In the genomic region with DNA sequence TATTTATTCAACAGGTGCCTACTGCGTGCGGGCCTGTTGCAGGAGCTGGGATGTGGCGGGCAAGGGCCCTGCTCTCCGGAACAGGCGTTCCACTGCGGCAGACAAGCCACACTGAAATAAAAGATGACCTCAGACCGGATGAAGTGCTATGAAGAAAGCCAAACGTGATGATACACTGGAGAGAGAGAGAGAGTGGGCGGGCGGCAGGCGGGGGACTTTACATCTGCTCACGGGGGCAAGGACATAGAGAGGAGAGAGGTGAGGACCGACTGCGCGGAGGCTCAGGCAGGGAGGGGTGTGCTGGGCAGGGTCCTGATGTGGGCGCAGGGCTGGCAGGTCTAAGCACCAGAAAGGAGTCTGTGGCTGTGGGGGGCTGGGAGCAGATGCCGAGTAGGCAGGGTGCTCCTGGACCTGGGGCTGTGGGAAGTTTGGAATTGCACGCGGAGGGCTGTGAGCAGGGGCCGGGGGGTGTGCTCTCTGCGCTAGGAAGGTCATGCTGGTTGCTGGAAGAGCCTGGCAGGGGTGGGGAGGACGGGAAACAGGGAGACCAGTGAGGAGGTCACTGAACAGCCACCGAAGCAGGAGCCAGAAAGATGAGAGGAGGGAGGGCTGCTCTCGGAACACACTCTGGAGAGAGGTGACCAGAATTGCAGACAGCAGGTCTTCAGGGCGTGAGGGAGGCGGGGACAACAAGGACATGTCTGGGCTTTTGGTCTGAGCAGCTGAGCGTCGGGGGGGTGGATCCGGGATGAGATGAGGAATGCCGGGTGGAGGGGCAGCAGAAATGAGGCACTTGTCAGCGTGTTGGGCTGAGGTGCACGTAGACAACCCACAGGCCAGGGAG, we compare ENCODE assay signal across 8 cellular contexts. TPM values are rescaled to one million over a fixed set of nuclear protein-coding genes. Genes with fewer than 3 reads are reported as not detected.
DNase-seq lines count a peak whose midpoint lies in the region; ATAC-seq and TF ChIP-seq lines count a peak whose summit lies in the region.

No MANE protein-coding gene starts in this region.

- H3K27ac Mint-ChIP-seq in CD4-positive, CD25-positive, alpha-beta regulatory T cell, result peak overlapping the region in 2 of 3 donors; percentile 34 to 44
- H3K27ac Mint-ChIP-seq in nephron, result peak overlapping the region; percentile 70 to 90 (median 87)

- H3K27me3 ChIP-seq in CD4-positive, CD25-positive, alpha-beta regulatory T cell (ENCODE audit: control insufficient read depth, insufficient read depth, low read length), result no peaks in the 10 kb centered on the region
- H3K27me3 ChIP-seq in NT2/D1 (ENCODE audit: insufficient read depth, insufficient read length), result no peaks in the 10 kb centered on the region

- no peak for ATAC-seq in CD4-positive, CD25-positive, alpha-beta regulatory T cell (ENCODE audit: low read depth in 2 of 2)
- ATAC-seq in GM21367 (IDR thresholded peaks at IDR 0.05; ENCODE audit: unreplicated experiment) (no peak), HG03520 (IDR thresholded peaks at IDR 0.05; ENCODE audit: unreplicated experiment) (no peak)

- no peaks in the 10 kb centered on the region for H3K36me3 Mint-ChIP-seq in CD4-positive, CD25-positive, alpha-beta regulatory T cell
- H3K36me3 Mint-ChIP-seq in nephron (ENCODE audit: low read depth), result no peaks in the 10 kb centered on the region

- no peak for TF ChIP-seq CTCF in epithelial cell of esophagus (IDR thresholded peaks at IDR 0.05; ENCODE audit: insufficient read depth, low read depth, low read length, missing control alignments)
- TF ChIP-seq CTCF in nephron (IDR thresholded peaks at IDR 0.05; ENCODE audit: unreplicated experiment in 3 of 3), result no peak

- H3K4me1 Mint-ChIP-seq in CD4-positive, CD25-positive, alpha-beta regulatory T cell, result peaks cover 0 to under 1% (median 0%) of the 10 kb centered on the region in 4 donors
- H3K4me1 Mint-ChIP-seq in nephron, result peaks cover 63% of the 10 kb centered on the region

- no peak overlapping the region for H3K27ac ChIP-seq in CD4-positive, CD25-positive, alpha-beta regulatory T cell (ENCODE audit: insufficient read depth, low read length, poor library complexity, severe bottlenecking)

- no peaks in the 10 kb centered on the region for H3K36me3 ChIP-seq in CD4-positive, CD25-positive, alpha-beta regulatory T cell (ENCODE audit: control insufficient read depth, insufficient read depth, low read length)
- peaks cover 10% of the 10 kb centered on the region for H3K36me3 ChIP-seq in NT2/D1 (ENCODE audit: insufficient read depth, insufficient read length, low read length)

- H3K9me3 Mint-ChIP-seq in CD4-positive, CD25-positive, alpha-beta regulatory T cell, result no peaks in the 10 kb centered on the region
- no peaks in the 10 kb centered on the region for H3K9me3 Mint-ChIP-seq in nephron

- no peaks in the 10 kb centered on the region for H3K4me1 ChIP-seq in CD4-positive, CD25-positive, alpha-beta regulatory T cell (ENCODE audit: control insufficient read depth, insufficient read depth, low read length, poor library complexity, severe bottlenecking)
- peaks cover 25% of the 10 kb centered on the region for H3K4me1 ChIP-seq in NT2/D1 (ENCODE audit: insufficient read depth, insufficient read length)

- no peak for DNase-seq in CD4-positive, CD25-positive, alpha-beta regulatory T cell
- DNase-seq in NT2/D1 (ENCODE audit: low read depth, low spot score), result no peak
- peak; percentile 85 for DNase-seq in epithelial cell of esophagus (ENCODE audit: low read depth)
- DNase-seq in effector CD8-positive, alpha-beta T cell (lab: John Stamatoyannopoulos, UW), result no peak
- DNase-seq in RPMI8226, result no peak

- peak overlapping the region; percentile 57 for H3K9ac ChIP-seq in NT2/D1 (ENCODE audit: insufficient read length, low read depth)

- no peak overlapping the region for H3K4me3 ChIP-seq in CD4-positive, CD25-positive, alpha-beta regulatory T cell (ENCODE audit: low read depth, low read length)
- no peak overlapping the region for H3K4me3 ChIP-seq in NT2/D1 (ENCODE audit: insufficient read length, low read depth)
- H3K4me3 ChIP-seq in epithelial cell of esophagus (ENCODE audit: low read length), result no peak overlapping the region

- H3K4me3 Mint-ChIP-seq in CD4-positive, CD25-positive, alpha-beta regulatory T cell, result no peak overlapping the region
- peak overlapping the region; percentile 26 to 39 (median 37) for H3K4me3 Mint-ChIP-seq in nephron

- peaks cover 15% of the 10 kb centered on the region for H3K27me3 Mint-ChIP-seq in CD4-positive, CD25-positive, alpha-beta regulatory T cell
- H3K27me3 Mint-ChIP-seq in nephron (ENCODE audit: low read depth), result no peaks in the 10 kb centered on the region

- H3K9me3 ChIP-seq in CD4-positive, CD25-positive, alpha-beta regulatory T cell (ENCODE audit: control insufficient read depth in 2 of 2, low read length in 2 of 2), result no peaks in the 10 kb centered on the region
- no peaks in the 10 kb centered on the region for H3K9me3 ChIP-seq in NT2/D1 (ENCODE audit: insufficient read depth, low read length)

RNA-seq across cellular contexts. Expression of a gene that starts 9.9 kb away (rescaled TPM):
- 5.0 TPM for total RNA-seq in CD4-positive, CD25-positive, alpha-beta regulatory T cell
- 1 to 10 TPM; 2.2 to 8.8 (median 5.4) TPM for polyA plus RNA-seq in CD4-positive, CD25-positive, alpha-beta regulatory T cell

RNA-seq across cellular contexts. Expression of a gene that starts 25.6 kb away (rescaled TPM):
- total RNA-seq in CD4-positive, CD25-positive, alpha-beta regulatory T cell, result 124 TPM
- 10 to 100 TPM; 21.0 to 38.3 (median 33.6) TPM for polyA plus RNA-seq in CD4-positive, CD25-positive, alpha-beta regulatory T cell

RNA-seq across cellular contexts. Expression of a gene that starts 25.8 kb away (rescaled TPM):
- total RNA-seq in CD4-positive, CD25-positive, alpha-beta regulatory T cell, result 44.1 TPM
- 100 to 1,000 TPM; 130 to 175 (median 162) TPM for polyA plus RNA-seq in CD4-positive, CD25-positive, alpha-beta regulatory T cell

RNA-seq across cellular contexts. Expression of a gene that starts 36.3 kb away (rescaled TPM):
- 444 TPM for total RNA-seq in CD4-positive, CD25-positive, alpha-beta regulatory T cell
- 100 to 1,000 TPM in 1 of 4 donors, 10 to 100 TPM in 3; 86.0 to 113 (median 93.7) TPM for polyA plus RNA-seq in CD4-positive, CD25-positive, alpha-beta regulatory T cell

RNA-seq across cellular contexts. Expression of a gene that starts 37.1 kb away (rescaled TPM):
- total RNA-seq in CD4-positive, CD25-positive, alpha-beta regulatory T cell, result 45.6 TPM
- polyA plus RNA-seq in CD4-positive, CD25-positive, alpha-beta regulatory T cell, result 10 to 100 TPM; 22.3 to 38.5 (median 26.1) TPM

Comparison
In these comparisons a context has a peak if more than half of its experiments do, and no peak if none do; other contexts are left out.
1. H3K4me3 Mint-ChIP-seq: peak in nephron (3 of 3); none in CD4-positive, CD25-positive, alpha-beta regulatory T cell (0 of 4).